In the genomic region with DNA sequence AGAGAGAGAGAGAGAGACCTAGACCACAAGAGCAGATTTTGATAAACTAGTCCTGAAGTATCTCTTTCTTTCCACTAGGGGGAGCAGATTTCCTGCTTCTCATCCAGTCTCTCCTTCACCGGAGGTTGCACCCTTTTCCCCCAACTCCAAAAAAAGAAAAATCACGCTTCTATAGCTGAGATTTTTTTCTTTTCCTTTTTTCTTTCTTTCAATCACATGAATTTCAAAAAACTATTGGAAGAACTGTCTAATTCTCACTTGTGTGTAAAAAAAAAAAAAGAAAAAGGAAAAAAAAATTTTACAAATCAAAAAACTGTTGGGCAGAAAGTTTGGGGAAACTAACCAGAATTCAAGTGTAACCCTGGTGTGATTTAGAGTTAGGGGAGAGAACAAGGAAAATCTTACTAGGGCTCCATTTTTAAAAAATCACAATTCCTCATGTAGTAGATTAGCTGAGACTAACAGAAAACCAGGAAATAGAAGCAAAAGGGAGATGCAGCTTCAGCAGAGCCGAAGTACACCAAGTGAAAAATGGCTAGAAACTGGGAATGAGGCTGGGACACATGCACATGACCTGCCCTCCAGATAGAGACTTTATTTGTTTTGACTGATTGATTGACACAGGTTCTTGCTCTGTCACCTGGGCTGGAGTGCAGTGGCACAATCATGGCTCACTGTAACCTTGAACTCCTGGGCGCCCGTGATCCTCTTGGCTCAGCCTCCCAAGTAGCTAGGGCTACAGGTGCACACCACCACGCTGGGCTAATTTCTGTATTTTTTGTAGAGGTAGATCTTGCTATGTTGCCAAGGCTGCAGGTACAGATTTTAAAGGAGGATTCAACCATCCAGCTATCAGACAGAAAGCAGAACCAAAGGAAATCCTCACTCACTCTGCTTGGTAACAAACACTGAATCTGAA, we compare ENCODE assay signal across 8 cellular contexts.
A peak's percentile ranks its signal among the peaks of the same experiment; 100 is the strongest.
DNase-seq lines count a peak whose midpoint lies in the region; ATAC-seq and FAIRE-seq lines count a peak whose summit lies in the region.

No MANE protein-coding gene starts in this region.

- FAIRE-seq in TTC549 (lab: Jason Lieb, UNC) = peak; percentile 60

- ATAC-seq in GM18511 (IDR thresholded peaks at IDR 0.05; ENCODE audit: unreplicated experiment) = peak; percentile 46
- no peak for ATAC-seq in HG03457 (IDR thresholded peaks at IDR 0.05; ENCODE audit: unreplicated experiment)

- peak; percentile 53 for DNase-seq in AG08396 (ENCODE audit: low spot score)
- DNase-seq in NCI-H187 treated with DMSO at 0.1 percent for 48 hours (lab: John Stamatoyannopoulos, UW) = peak; percentile 58
- DNase-seq in foreskin melanocyte = peak; percentile 53
- peak; percentile 86 for DNase-seq in pons (ENCODE audit: low spot score)
- no peak for DNase-seq in activated naive CD4-positive, alpha-beta T cell treated with anti-CD3 and anti-CD28 coated beads, Interleukin-2, amount 50 U/mL, for 16 hours
